8 cellular contexts compared by ENCODE assay signal in genomic region chr3:122682016-122682374, GRCh38. TPM values are rescaled to one million over a fixed set of nuclear protein-coding genes. Genes with fewer than 3 reads are reported as not detected.
DNase-seq lines count a peak whose midpoint lies in the region; ATAC-seq and TF ChIP-seq lines count a peak whose summit lies in the region.

No MANE protein-coding gene starts in this region.

- intact Hi-C loops in IMR-90 (cut with micrococcal nuclease), result loop anchor here (5.0 to 10.0 kb wide), 2 partner anchors 113 to 345 kb away; partner anchors contain the start of genes HSPBAP1, SEMA5B and SLC49A4

- WGBS in IMR-90 (ENCODE audit: extremely low coverage in 2 of 2, insufficient read length in 1 of 2), 2 experiments, result 100% methylated on average over 1 of the region's 2 CpGs; no CpG with 5 or more reads in 1 of the 2 experiments

- no peak for ATAC-seq in IMR-90 (ENCODE audit: low read depth)
- no peak for ATAC-seq in natural killer cell treated with Interleukin-12 subunit alpha and Interleukin-12 subunit beta and Interleukin-15 and Interleukin-18, amount 100 ng/mL, for 72 hours
- ATAC-seq in GM21381 (IDR thresholded peaks at IDR 0.05; ENCODE audit: unreplicated experiment), result no peak

- peaks cover 23% of the 10 kb centered on the region for H3K36me3 Mint-ChIP-seq in natural killer cell treated with Interleukin-12 subunit alpha and Interleukin-12 subunit beta and Interleukin-15 and Interleukin-18, amount 100 ng/mL, for 72 hours

- H3K4ac ChIP-seq in IMR-90 (ENCODE audit: low read depth, low read length), result no peak overlapping the region

- peak overlapping the region; percentile 44 for H3K23ac ChIP-seq in IMR-90 (ENCODE audit: low read depth, low read length)

- H3K18ac ChIP-seq in IMR-90 (ENCODE audit: low read depth, low read length), result no peak overlapping the region

- no peak overlapping the region for H4K91ac ChIP-seq in IMR-90 (ENCODE audit: insufficient read depth, low read depth, low read length)

- H3K27me3 ChIP-seq in BJ (ENCODE audit: control insufficient read depth, insufficient read depth, low read length) (no peaks in the 10 kb centered on the region), IMR-90 (ENCODE audit: control insufficient read depth, insufficient read depth, low read length) (no peaks in the 10 kb centered on the region)

- H3K36me3 ChIP-seq in BJ (ENCODE audit: control insufficient read depth, insufficient read depth, low read length), result no peaks in the 10 kb centered on the region; the same call in 1 of the 2 replicates
- peaks cover under 1% of the 10 kb centered on the region for H3K36me3 ChIP-seq in IMR-90 (ENCODE audit: control insufficient read depth, insufficient read depth, low read length)

- no peaks in the 10 kb centered on the region for H3K9me3 ChIP-seq in IMR-90 (ENCODE audit: control insufficient read depth, insufficient read depth, low read length)

- H4K8ac ChIP-seq in IMR-90 (ENCODE audit: low read depth in 2 of 2, low read length in 2 of 2), result peak overlapping the region; percentile 55 to 81; a peak in 2 of 4 replicates

- peak overlapping the region; percentile 84 for H3K4me2 ChIP-seq in IMR-90 (ENCODE audit: low read depth, low read length)

- peak overlapping the region; percentile 56 for H2AK9ac ChIP-seq in IMR-90 (replicated peaks; ENCODE audit: low read depth, low read length, poor library complexity)

- no peak for TF ChIP-seq POLR2A in IMR-90 (IDR thresholded peaks at IDR 0.05; ENCODE audit: low read depth, low read length)

- no peak overlapping the region; the same call in 1 of the 2 replicates for H2AK5ac ChIP-seq in IMR-90 (ENCODE audit: low read depth, low read length)

- peak overlapping the region; percentile 90 to 98 for H3K27ac Mint-ChIP-seq in natural killer cell treated with Interleukin-12 subunit alpha and Interleukin-12 subunit beta and Interleukin-15 and Interleukin-18, amount 100 ng/mL, for 72 hours

- no peak overlapping the region for H2BK120ac ChIP-seq in IMR-90 (ENCODE audit: low read depth, low read length)

- 0 out of 2 replicates have a peak overlapping the region, but pooled peaks have one; percentile 3 for H3K14ac ChIP-seq in IMR-90 (replicated peaks; ENCODE audit: low read depth, low read length)

- H3K27ac ChIP-seq in IMR-90 (ENCODE audit: insufficient read depth, low read length) (no peak overlapping the region), coronary artery (peak overlapping the region in 1 of 2 donors; percentile 96)

- H3K4me1 Mint-ChIP-seq in natural killer cell treated with Interleukin-12 subunit alpha and Interleukin-12 subunit beta and Interleukin-15 and Interleukin-18, amount 100 ng/mL, for 72 hours (ENCODE audit: low read depth in 2 of 2), result peaks cover 58 to 64% of the 10 kb centered on the region in 2 donors

- H3K4me1 ChIP-seq in IMR-90 (ENCODE audit: control insufficient read depth, insufficient read depth, low read length), result peaks cover 13% of the 10 kb centered on the region

- CTCF ChIA-PET in BJ (lab: Yijun Ruan, JAX) (interaction anchor here (6.6 kb wide), 1 partner anchor 122 kb away, joined by 78 read pairs; no protein-coding TSS in a partner anchor), IMR-90 (lab: Yijun Ruan, JAX) (no interaction called here)

- peaks cover 12 to 17% of the 10 kb centered on the region in 2 experiments for H3K79me1 ChIP-seq in IMR-90 (ENCODE audit: low read depth in 1 of 2, low read length in 2 of 2)

- no peak overlapping the region for H2BK15ac ChIP-seq in IMR-90 (ENCODE audit: low read depth, low read length)

- H3K4me3 ChIP-seq in BJ (ENCODE audit: low read depth, low read length) (peak overlapping the region; percentile 81; the same call in 1 of the 2 replicates), IMR-90 (ENCODE audit: insufficient read depth, low read depth, low read length) (peak overlapping the region; percentile 99), coronary artery (peak overlapping the region; percentile 95)

- H3K4me3 Mint-ChIP-seq in natural killer cell treated with Interleukin-12 subunit alpha and Interleukin-12 subunit beta and Interleukin-15 and Interleukin-18, amount 100 ng/mL, for 72 hours, result peak overlapping the region; percentile 94

- no peak overlapping the region for H2BK5ac ChIP-seq in IMR-90 (ENCODE audit: low read depth, low read length, poor library complexity, severe bottlenecking)

- H3K9me1 ChIP-seq in IMR-90 (ENCODE audit: insufficient read depth, low read length), result peaks cover 4% of the 10 kb centered on the region; the same call in 1 of the 2 replicates

- no peak for DNase-seq in BJ (ENCODE audit: low read depth)
- no peak for DNase-seq in IMR-90
- DNase-seq in coronary artery (ENCODE audit: low spot score), result no peak
- DNase-seq in natural killer cell treated with Interleukin-12 subunit alpha and Interleukin-12 subunit beta and Interleukin-15 and Interleukin-18, amount 100 ng/mL, for 72 hours (ENCODE audit: low spot score), result no peak
- no peak for DNase-seq in NCI-H1105 (lab: John Stamatoyannopoulos, UW)
- no peak for DNase-seq in NCI-H1417 (lab: John Stamatoyannopoulos, UW)
- no peak for DNase-seq in NCI-H2171 (lab: John Stamatoyannopoulos, UW)

- in situ Hi-C loops in IMR-90 (cut with MboI; ENCODE audit: low sequenced_read_pairs), result no loop called here

- no peaks in the 10 kb centered on the region for H4K20me1 ChIP-seq in IMR-90 (ENCODE audit: insufficient read depth, low read length)

- dilution Hi-C loops in IMR-90 (cut with HindIII; ENCODE audit: low sequenced_read_pairs, unreplicated experiment), result no loop called here

- no peaks in the 10 kb centered on the region for H3K27me3 Mint-ChIP-seq in natural killer cell treated with Interleukin-12 subunit alpha and Interleukin-12 subunit beta and Interleukin-15 and Interleukin-18, amount 100 ng/mL, for 72 hours

- no peak overlapping the region; the same call in 1 of the 2 replicates for H4K5ac ChIP-seq in IMR-90 (ENCODE audit: low read depth, low read length)

- no peak overlapping the region for H3K9ac ChIP-seq in IMR-90 (ENCODE audit: low read depth, low read length)

- H2AFZ ChIP-seq in IMR-90 (replicated peaks; ENCODE audit: low read length, poor library complexity), result peak overlapping the region; percentile 1

- no peak overlapping the region for H2BK20ac ChIP-seq in IMR-90 (ENCODE audit: low read depth, low read length)

- POLR2A ChIA-PET in BJ (lab: Charles Lee), result no interaction called here
- POLR2A ChIA-PET in IMR-90 (lab: Charles Lee; ENCODE audit: unreplicated experiment), result interaction anchor here (0.6 kb wide), 1 partner anchor 61 kb away, joined by 4 read pairs; no protein-coding TSS in a partner anchor

- no peak for TF ChIP-seq CTCF in BJ (IDR thresholded peaks at IDR 0.05; ENCODE audit: insufficient read depth, low read depth, low read length)
- no peak for TF ChIP-seq CTCF in IMR-90 (conservative IDR thresholded peaks at IDR 0.05; ENCODE audit: low read depth, low read length)
- no peak for TF ChIP-seq CTCF in coronary artery (IDR thresholded peaks at IDR 0.05)

- no peak for TF ChIP-seq RAD21 in IMR-90 (IDR thresholded peaks at IDR 0.05; ENCODE audit: low read length)

- BruUV-seq in IMR-90 (replicated peaks; lab: Mats Ljungman, UMichigan), result no TSS peak

- no peaks in the 10 kb centered on the region for H3K9me3 Mint-ChIP-seq in natural killer cell treated with Interleukin-12 subunit alpha and Interleukin-12 subunit beta and Interleukin-15 and Interleukin-18, amount 100 ng/mL, for 72 hours

- H3K56ac ChIP-seq in IMR-90 (ENCODE audit: extremely low read depth, insufficient read depth, low read length), result no peak overlapping the region

TF ChIP-seq in IMR-90, 13 proteins besides CTCF, POLR2A, EP300 and RAD21:
- TF ChIP-seq CHD1 (IDR thresholded peaks at IDR 0.05; ENCODE audit: low read depth, low read length) (no peak), MAZ (IDR thresholded peaks at IDR 0.05; ENCODE audit: borderline replicate concordance, low read depth, low read length) (no peak), NFE2L2 (IDR thresholded peaks at IDR 0.05; ENCODE audit: low read depth, low read length) (no peak), BHLHE40 (IDR thresholded peaks at IDR 0.05; ENCODE audit: low read depth, low read length) (no peak)

RNA-seq across cellular contexts. Expression of gene PARP14, which starts 1.4 kb away (rescaled TPM):
- polyA plus RNA-seq in BJ (2011; rRNA removed) (13.2 and 20.0 TPM in 2 replicates), IMR-90 (2012; rRNA removed) (6.9 and 9.3 TPM in 2 replicates)
- polyA minus RNA-seq in BJ (2011; rRNA and poly(A)+ RNA removed), result 19.8 and 25.8 TPM in 2 replicates
- 23.1 and 28.6 TPM in 2 replicates for total RNA-seq in IMR-90 (2012; rRNA removed)
- polyA plus RNA-seq in IMR-90 (2012; cell fraction: cytosol; rRNA removed), result 2.6 and 3.1 TPM in 2 replicates
- polyA plus RNA-seq in IMR-90 (2012; cell fraction: nucleus; rRNA removed; ENCODE audit: low replicate concordance), result 9.3 and 38.5 TPM in 2 replicates
- total RNA-seq in natural killer cell treated with Interleukin-12 subunit alpha and Interleukin-12 subunit beta and Interleukin-15 and Interleukin-18, amount 100 ng/mL, for 72 hours, result 100 to 1,000 TPM; 142 to 143 TPM
